Comparison of ENCODE assay signal across 22 cellular contexts in genomic region chr3:64491843-64492242, GRCh38.
A peak's percentile ranks its signal among the peaks of the same experiment; 100 is the strongest.
DNase-seq lines count a peak whose midpoint lies in the region; ATAC-seq, FAIRE-seq and TF ChIP-seq lines count a peak whose summit lies in the region.
"Had no signal": no experiment of that assay in that cellular context is flagged by ENCODE, and none has a peak within 500 bp of the region (broad histone marks: within the 10 kb centered on the region; RNA-seq: fewer than 3 reads in every experiment).

No MANE protein-coding gene starts in this region.

- H3K36me3 Mint-ChIP-seq in mesothelial cell of epicardium: no peaks in the 10 kb centered on the region
- H3K36me3 Mint-ChIP-seq: CD8-positive, alpha-beta T cell had no signal

- peaks cover 31% of the 10 kb centered on the region for H3K4me1 ChIP-seq in HUES48 (ENCODE audit: control insufficient read depth, insufficient read depth, low read length)
- peaks cover 18 to 27% (median 21%) of the 10 kb centered on the region in 4 experiments for H3K4me1 ChIP-seq in H1 (replicated peaks in 1 of 4; ENCODE audit: control insufficient read depth in 3 of 4, insufficient read depth in 4 of 4, low read length in 3 of 4)
- H3K4me1 ChIP-seq in smooth muscle cell (ENCODE audit: low read depth): peaks cover 28% of the 10 kb centered on the region
- peaks cover 0 to 8% (median 0%) of the 10 kb centered on the region in 12 donors for H3K4me1 ChIP-seq in heart left ventricle

- H2AFZ ChIP-seq in H1 (ENCODE audit: low read length) (peak overlapping the region; percentile 59), smooth muscle cell (ENCODE audit: low read depth) (peak overlapping the region; percentile 54)
- H2AFZ ChIP-seq: GM23248, PC-9 had no signal

- H3K23me2 ChIP-seq in H1 (ENCODE audit: low read depth, low read length): no peaks in the 10 kb centered on the region

- H3K14ac ChIP-seq in H1 (ENCODE audit: insufficient read length): no peak overlapping the region

- no peak overlapping the region for H2BK12ac ChIP-seq in H1 (ENCODE audit: low read depth, low read length)

- H3K27ac ChIP-seq in HUES48 (ENCODE audit: low read depth, low read length): peak overlapping the region; percentile 38
- H3K27ac ChIP-seq in H1 (ENCODE audit: low read depth, low read length): no peak overlapping the region
- H3K27ac ChIP-seq in smooth muscle cell (ENCODE audit: low read depth): no peak overlapping the region
- no peak overlapping the region for H3K27ac ChIP-seq in heart left ventricle
- H3K27ac ChIP-seq: BLaER1 treated with 17β-estradiol and CSF1 and Interleukin-3, amounts not matched to agents 10 nM and 100 nM; GM23248; PC-9 had no signal

- TF ChIP-seq CTCF in H1 (IDR thresholded peaks at IDR 0.05; ENCODE audit: control extremely low read depth in 1 of 3, insufficient read depth in 1 of 3, low read depth in 1 of 3, low read length in 3 of 3): no peak
- no peak for TF ChIP-seq CTCF in mesothelial cell of epicardium (IDR thresholded peaks at IDR 0.05; ENCODE audit: unreplicated experiment)
- no peak for TF ChIP-seq CTCF in smooth muscle cell (IDR thresholded peaks at IDR 0.05; ENCODE audit: borderline replicate concordance, insufficient read depth, poor library complexity, severe bottlenecking)
- no peak for TF ChIP-seq CTCF in heart left ventricle (IDR thresholded peaks at IDR 0.05)

- CTCF ChIA-PET in H1 (lab: Charles Lee; ENCODE audit: partially characterized antibody): interaction anchor here (0.8 to 3.4 kb wide), 4 partner anchors 8 to 95 kb away, joined by 3 to 17 read pairs (median 4); no protein-coding TSS in a partner anchor

- H4K8ac ChIP-seq in H1 (ENCODE audit: extremely low read depth, insufficient read depth, low read length): no peak overlapping the region

- H3K27me3 Mint-ChIP-seq in mesothelial cell of epicardium (ENCODE audit: low read depth): peaks cover 2% of the 10 kb centered on the region

- H4K5ac ChIP-seq in H1 (ENCODE audit: insufficient read length, low read depth, low read length): no peak overlapping the region

- TF ChIP-seq RAD21 in H1 (IDR thresholded peaks at IDR 0.05 in 1 of 2, conservative IDR thresholded peaks at IDR 0.05 in 1 of 2; ENCODE audit: low read depth in 2 of 2, low read length in 2 of 2): no peak

- H3K79me2 ChIP-seq in H1 (ENCODE audit: control insufficient read depth in 1 of 2, insufficient read depth in 2 of 2, low read length in 2 of 2) (no peaks in the 10 kb centered on the region), smooth muscle cell (ENCODE audit: low read depth) (no peaks in the 10 kb centered on the region)

- H3K36me3 ChIP-seq in HUES48 (ENCODE audit: control insufficient read depth, insufficient read depth, low read length) (no peaks in the 10 kb centered on the region), H1 (ENCODE audit: control insufficient read depth in 2 of 4, insufficient read depth in 4 of 4, low read length in 3 of 4) (no peaks in the 10 kb centered on the region), smooth muscle cell (ENCODE audit: low read depth) (no peaks in the 10 kb centered on the region), heart left ventricle (no peaks in the 10 kb centered on the region)
- H3K36me3 ChIP-seq: BLaER1 treated with 17β-estradiol and CSF1 and Interleukin-3, amounts not matched to agents 10 nM and 100 nM had no signal

- H3K4me3 ChIP-seq in HUES48 (ENCODE audit: low read depth, low read length) (no peak overlapping the region), H1 (ENCODE audit: extremely low read depth in 1 of 4, insufficient read depth in 2 of 4, low read depth in 3 of 4, low read length in 4 of 4) (no peak overlapping the region), smooth muscle cell (no peak overlapping the region), heart left ventricle (no peak overlapping the region)
- H3K4me3 ChIP-seq: BLaER1 treated with 17β-estradiol and CSF1 and Interleukin-3, amounts not matched to agents 10 nM and 100 nM; GM12878; GM23248; PC-9 had no signal

- no peak overlapping the region for H3K23ac ChIP-seq in H1 (ENCODE audit: insufficient read length)

- peak overlapping the region; percentile 11 for H3K27ac Mint-ChIP-seq in mesothelial cell of epicardium
- H3K27ac Mint-ChIP-seq: CD8-positive, alpha-beta T cell had no signal

- no peak overlapping the region for H3K18ac ChIP-seq in H1 (ENCODE audit: extremely low read depth, low read length)

- H2BK20ac ChIP-seq in H1 (ENCODE audit: low read length): 0 out of 2 replicates have a peak overlapping the region, but pooled peaks have one; percentile 11

- H3K9me3 Mint-ChIP-seq in mesothelial cell of epicardium: no peaks in the 10 kb centered on the region
- H3K9me3 Mint-ChIP-seq: CD8-positive, alpha-beta T cell had no signal

- no peak overlapping the region for H4K91ac ChIP-seq in H1 (replicated peaks; ENCODE audit: insufficient read length, low read length)

- WGBS in H1 (ENCODE audit: extremely low coverage in 1 of 2, insufficient coverage in 1 of 2, insufficient read length in 1 of 2, insufficient replicate concordance in 2 of 2, low coverage in 1 of 2, low lambda C conversion rate in 2 of 2, missing lambda C conversion rate in 1 of 2), 2 experiments: 63% methylated on average over 3 of the region's 3 CpGs; no CpG with 5 or more reads in 1 of the 2 experiments
- WGBS in smooth muscle cell (ENCODE audit: low lambda C conversion rate): 74% methylated on average over 3 of the region's 3 CpGs
- 87 to 92% (median 89%) methylated on average over 3 of the region's 3 CpGs for WGBS in heart left ventricle, 4 donors

- no peak overlapping the region for H3K4me3 Mint-ChIP-seq in mesothelial cell of epicardium
- H3K4me3 Mint-ChIP-seq: CD8-positive, alpha-beta T cell had no signal

- no peak overlapping the region for H3K9ac ChIP-seq in HUES48 (ENCODE audit: low read depth, low read length)
- no peak overlapping the region for H3K9ac ChIP-seq in H1 (replicated peaks in 1 of 4; ENCODE audit: extremely low read depth in 1 of 4, low read depth in 3 of 4, low read length in 3 of 4)
- no peak overlapping the region for H3K9ac ChIP-seq in smooth muscle cell (ENCODE audit: low read depth)
- H3K9ac ChIP-seq: BLaER1 treated with 17β-estradiol and CSF1 and Interleukin-3, amounts not matched to agents 10 nM and 100 nM; GM23248 had no signal

- H3K56ac ChIP-seq in H1 (replicated peaks; ENCODE audit: insufficient read length, low read depth, low read length): no peak overlapping the region

- TF ChIP-seq EP300 in H1 (IDR thresholded peaks at IDR 0.05; ENCODE audit: borderline replicate concordance in 1 of 2, low read depth in 2 of 2, low read length in 2 of 2): no peak

- TF ChIP-seq POLR2A in H1 (IDR thresholded peaks at IDR 0.05; ENCODE audit: control extremely low read depth in 1 of 2, low read depth in 2 of 2, low read length in 2 of 2) (no peak), heart left ventricle (IDR thresholded peaks at IDR 0.05) (no peak)

- H2BK15ac ChIP-seq in H1 (ENCODE audit: low read length): no peak overlapping the region

- no peak for FAIRE-seq in H1 (lab: Jason Lieb, UNC)
- FAIRE-seq: GM12878, GM19239 had no signal

- no peak overlapping the region for H2BK120ac ChIP-seq in H1 (replicated peaks; ENCODE audit: low read depth, low read length)

- peaks cover 42% of the 10 kb centered on the region for H3K4me1 Mint-ChIP-seq in mesothelial cell of epicardium

- no peaks in the 10 kb centered on the region for H3F3A ChIP-seq in smooth muscle cell (ENCODE audit: low read depth)

- H4K20me1 ChIP-seq in H1 (replicated peaks in 1 of 2; ENCODE audit: control insufficient read depth in 1 of 2, insufficient read depth in 2 of 2, low read length in 2 of 2) (no peaks in the 10 kb centered on the region), smooth muscle cell (ENCODE audit: low read depth) (no peaks in the 10 kb centered on the region)

- no peaks in the 10 kb centered on the region for H3K9me3 ChIP-seq in HUES48 (ENCODE audit: control insufficient read depth, insufficient read depth, low read length)
- H3K9me3 ChIP-seq in H1 (ENCODE audit: insufficient read depth in 2 of 2, low read depth in 1 of 2, low read length in 1 of 2): no peaks in the 10 kb centered on the region
- H3K9me3 ChIP-seq in smooth muscle cell (replicated peaks; ENCODE audit: low read depth): no peaks in the 10 kb centered on the region
- no peaks in the 10 kb centered on the region for H3K9me3 ChIP-seq in heart left ventricle
- H3K9me3 ChIP-seq: BLaER1 treated with 17β-estradiol and CSF1 and Interleukin-3, amounts not matched to agents 10 nM and 100 nM had no signal

- no peak overlapping the region for H3K4ac ChIP-seq in H1 (replicated peaks; ENCODE audit: insufficient read length, low read depth, low read length)

- POLR2A ChIA-PET in H1 (lab: Charles Lee; ENCODE audit: partially characterized antibody): no interaction called here

- no peaks in the 10 kb centered on the region for H3K79me1 ChIP-seq in H1 (ENCODE audit: low read depth, low read length)

- intact Hi-C loops in heart left ventricle (cut with DNase I): no loop called here

- no peak overlapping the region for H2AK5ac ChIP-seq in H1 (ENCODE audit: low read depth, low read length)

- H3K27me3 ChIP-seq in HUES48 (ENCODE audit: control insufficient read depth, insufficient read depth, low read length) (peaks cover 11% of the 10 kb centered on the region), H1 (replicated peaks in 1 of 4; ENCODE audit: control insufficient read depth in 3 of 4, extremely low read depth in 1 of 4, insufficient read depth in 3 of 4, low read length in 3 of 4) (peaks cover 0 to 8% (median 7%) of the 10 kb centered on the region in 4 experiments; a peak in 3 of 7 replicates), smooth muscle cell (ENCODE audit: low read depth) (no peaks in the 10 kb centered on the region), heart left ventricle (peaks cover 0 to 29% (median 0%) of the 10 kb centered on the region in 9 donors)

- peak overlapping the region in 1 of 2 experiments; percentile 53; a peak in 2 of 4 replicates for H3K4me2 ChIP-seq in H1 (ENCODE audit: insufficient read depth in 1 of 2, low read depth in 2 of 2, low read length in 2 of 2)
- no peak overlapping the region for H3K4me2 ChIP-seq in smooth muscle cell
- H3K4me2 ChIP-seq: BLaER1 treated with 17β-estradiol and CSF1 and Interleukin-3, amounts not matched to agents 10 nM and 100 nM; PC-9 had no signal

- ATAC-seq in HG03196 (IDR thresholded peaks at IDR 0.05; ENCODE audit: unreplicated experiment): no peak
- no peak for ATAC-seq in heart left ventricle
- ATAC-seq: CD8-positive, alpha-beta T cell; GM12878 had no signal

- H2BK5ac ChIP-seq in H1 (ENCODE audit: low read depth, low read length): no peak overlapping the region

- DNase-seq in H1 (ENCODE audit: low read depth in 1 of 2, low spot score in 2 of 2) (no peak), mesothelial cell of epicardium (ENCODE audit: low spot score in 2 of 2, unreplicated experiment in 2 of 2) (no peak), smooth muscle cell (lab: John Stamatoyannopoulos, UW; ENCODE audit: unreplicated experiment) (no peak), heart left ventricle (no peak), activated gamma-delta T cell treated with Interleukin-2 at 50 U/mL for 16 hours (no peak)
- DNase-seq: Calu3; CD8-positive, alpha-beta T cell; DMS53; EL; GM23248; MM.1S; NCI-H1092; NCI-H146; NCI-H2029 treated with DMSO at 0.1 percent for 48 hours; NCI-H2171; NCI-H526; PC-9 had no signal

TF ChIP-seq in H1, 55 proteins besides CTCF, POLR2A, EP300 and RAD21 (continues in another document):
- TF ChIP-seq EZH2 (IDR thresholded peaks at IDR 0.05; ENCODE audit: low read depth, low read length, severe bottlenecking): no peak
- no peak for TF ChIP-seq KDM5A (IDR thresholded peaks at IDR 0.05; ENCODE audit: low read length)
